20 cellular contexts compared by ENCODE assay signal in the genomic region with DNA sequence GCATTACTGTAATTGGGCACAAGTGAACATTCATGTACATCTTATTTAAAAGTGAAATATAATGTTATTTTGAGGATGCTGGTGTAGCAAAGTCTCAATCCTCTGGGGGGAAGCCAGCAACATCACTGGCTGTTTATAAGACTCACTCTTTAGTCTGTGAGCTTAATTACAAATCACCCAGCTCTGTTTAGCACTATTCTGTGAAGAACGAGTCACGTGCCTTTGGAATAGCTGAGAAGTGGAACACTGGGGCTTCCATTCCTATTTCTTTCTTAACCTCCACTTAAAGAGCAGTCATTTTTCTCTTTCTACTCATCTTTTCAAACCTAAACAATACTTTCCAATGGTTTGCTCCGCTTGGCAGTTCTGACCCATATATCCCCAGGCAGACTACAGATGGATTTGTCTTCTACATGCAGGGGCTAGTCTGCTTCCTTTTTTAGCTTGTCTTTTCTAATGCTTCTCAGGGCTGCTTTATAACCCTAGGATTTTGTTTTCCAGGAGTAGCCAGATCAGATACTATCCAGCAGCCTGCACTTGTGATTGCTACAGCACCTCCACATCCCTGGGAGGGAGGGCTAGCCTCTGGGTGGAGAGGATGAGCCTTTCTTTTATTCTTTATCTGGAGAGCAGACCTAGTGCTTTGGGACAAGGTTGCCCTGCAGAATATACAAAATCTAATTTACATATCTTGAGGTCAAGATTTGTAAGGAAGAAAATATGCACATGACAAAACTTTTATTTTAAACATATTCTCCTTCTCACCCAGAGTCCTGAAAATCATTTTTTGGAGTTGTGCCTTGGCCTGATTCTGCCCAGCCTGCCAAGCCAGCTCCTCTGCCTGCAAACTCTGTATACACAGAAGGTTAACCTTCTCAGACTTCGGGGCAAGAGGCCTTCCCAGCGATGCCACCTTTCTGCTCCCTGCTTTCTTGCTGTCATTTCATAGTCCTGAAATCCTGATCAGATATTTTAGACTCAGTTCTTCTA.
DNase-seq lines count a peak whose midpoint lies in the region; ATAC-seq, FAIRE-seq and TF ChIP-seq lines count a peak whose summit lies in the region.
"Had no signal": no experiment of that assay in that cellular context is flagged by ENCODE, and none has a peak within 500 bp of the region (broad histone marks: within the 10 kb centered on the region; RNA-seq: fewer than 3 reads in every experiment).

No MANE protein-coding gene starts in this region.

- H3K27ac ChIP-seq in epithelial cell of prostate (peak overlapping the region; percentile 21), upper lobe of right lung (no peak overlapping the region)
- H3K27ac ChIP-seq: vagina had no signal

- no peaks in the 10 kb centered on the region for H3K36me3 Mint-ChIP-seq in nephron (ENCODE audit: low read depth)
- H3K36me3 Mint-ChIP-seq: activated naive CD4-positive, alpha-beta T cell treated with anti-CD3 and anti-CD28 coated beads, Interleukin-2, amount 50 U/mL, for 24 hours; memory B cell had no signal

- no peak overlapping the region for H3K4me3 Mint-ChIP-seq in nephron
- H3K4me3 Mint-ChIP-seq: activated naive CD4-positive, alpha-beta T cell treated with anti-CD3 and anti-CD28 coated beads, Interleukin-2, amount 50 U/mL, for 24 hours; memory B cell had no signal

- H3K36me3 ChIP-seq in upper lobe of right lung, result no peaks in the 10 kb centered on the region
- H3K36me3 ChIP-seq: vagina had no signal

- FAIRE-seq in D721Med (lab: Jason Lieb, UNC), result peak; percentile 73

- TF ChIP-seq CTCF in D721Med (IDR thresholded peaks at IDR 0.05; ENCODE audit: insufficient read depth, missing control alignments), result no peak
- TF ChIP-seq CTCF in nephron (IDR thresholded peaks at IDR 0.05; ENCODE audit: unreplicated experiment in 3 of 3), result no peak
- no peak for TF ChIP-seq CTCF in upper lobe of right lung (IDR thresholded peaks at IDR 0.05)

- H3K9me3 Mint-ChIP-seq in nephron, result no peaks in the 10 kb centered on the region
- H3K9me3 Mint-ChIP-seq: activated naive CD4-positive, alpha-beta T cell treated with anti-CD3 and anti-CD28 coated beads, Interleukin-2, amount 50 U/mL, for 24 hours; memory B cell had no signal

- no peaks in the 10 kb centered on the region for H3K27me3 Mint-ChIP-seq in nephron (ENCODE audit: low read depth)

- intact Hi-C loops in upper lobe of right lung (cut with DNase I), result no loop called here
- intact Hi-C loops in left colon (cut with DNase I, micrococcal nuclease), result no loop called here

- H3K4me1 ChIP-seq in upper lobe of right lung, result no peaks in the 10 kb centered on the region

- peak overlapping the region in 2 of 3 experiments; percentile 8 to 28 for H3K27ac Mint-ChIP-seq in nephron
- H3K27ac Mint-ChIP-seq: activated naive CD4-positive, alpha-beta T cell treated with anti-CD3 and anti-CD28 coated beads, Interleukin-2, amount 50 U/mL, for 24 hours; memory B cell had no signal

- no peaks in the 10 kb centered on the region for H3K9me3 ChIP-seq in upper lobe of right lung
- H3K9me3 ChIP-seq: vagina had no signal

- H3K4me1 Mint-ChIP-seq in nephron, result peaks cover 11% of the 10 kb centered on the region
- H3K4me1 Mint-ChIP-seq: activated naive CD4-positive, alpha-beta T cell treated with anti-CD3 and anti-CD28 coated beads, Interleukin-2, amount 50 U/mL, for 24 hours; memory B cell had no signal

- no peak overlapping the region for H3K4me3 ChIP-seq in upper lobe of right lung
- H3K4me3 ChIP-seq: vagina had no signal

- DNase-seq in D721Med (ENCODE audit: insufficient read length, low spot score) (no peak), NCI-H1694 treated with DMSO at 0.1 percent for 48 hours (lab: John Stamatoyannopoulos, UW) (peak; percentile 89), epithelial cell of prostate (ENCODE audit: low read depth, low spot score) (peak; percentile 33), upper lobe of right lung (no peak), left colon (no peak), putamen (ENCODE audit: low spot score) (no peak)
- DNase-seq: activated CD8-positive, alpha-beta memory T cell treated with anti-CD3 and anti-CD28 coated beads, Interleukin-2, amount 50 U/mL, for 48 hours; AML-193; cerebellar nuclear complex; DMS79; erythroblast; KG1; NCI-H146; NK-92 treated with Interleukin-12 subunit alpha and Interleukin-12 subunit beta, amount 100 ng/mL, for 24 hours; stimulated activated CD4-positive, alpha-beta T cell treated with anti-CD3 and anti-CD28 coated beads, Interleukin-1b, Interleukin-23, amount 100 ng/mL, for 48 hours had no signal

- no peaks in the 10 kb centered on the region for H3K27me3 ChIP-seq in upper lobe of right lung
- H3K27me3 ChIP-seq: vagina had no signal

- ATAC-seq in GM21717 (IDR thresholded peaks at IDR 0.05; ENCODE audit: unreplicated experiment) (no peak), upper lobe of right lung (no peak), left colon (no peak)

Comparison
In these comparisons a context has a peak if more than half of its experiments do, and no peak if none do; other contexts are left out.
1. DNase-seq: peak in NCI-H1694 treated with DMSO at 0.1 percent for 48 hours (single experiment) and epithelial cell of prostate (single experiment); none in D721Med (single experiment), upper lobe of right lung (single experiment), left colon (0 of 2) and putamen (single experiment).